15 cellular contexts compared by ENCODE assay signal in the genomic region with DNA sequence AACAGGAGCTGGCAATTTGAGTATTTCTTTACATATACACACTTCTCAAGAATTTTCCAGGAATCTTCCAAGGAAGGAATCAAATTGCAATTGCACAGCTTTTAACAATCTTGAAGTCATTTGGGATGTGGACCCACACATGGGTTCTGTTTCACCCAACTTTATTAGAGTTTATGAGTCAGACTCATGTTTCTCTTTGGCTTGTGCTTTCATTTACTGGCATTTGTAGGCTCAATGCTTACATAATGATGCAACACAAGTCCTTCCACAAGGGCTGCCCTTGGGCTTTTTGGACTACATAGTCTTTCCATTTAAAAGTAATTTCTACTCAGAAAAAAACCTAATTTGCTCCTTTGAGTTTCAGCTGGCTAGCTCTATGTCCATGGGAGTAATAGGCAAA. TPM values are rescaled to one million over a fixed set of nuclear protein-coding genes. Genes with fewer than 3 reads are reported as not detected.
A peak's percentile ranks its signal among the peaks of the same experiment; 100 is the strongest.
DNase-seq lines count a peak whose midpoint lies in the region; ATAC-seq and TF ChIP-seq lines count a peak whose summit lies in the region.
"Had no signal": no experiment of that assay in that cellular context is flagged by ENCODE, and none has a peak within 500 bp of the region (broad histone marks: within the 10 kb centered on the region; RNA-seq: fewer than 3 reads in every experiment).

No MANE protein-coding gene starts in this region.

- H3K27me3 Mint-ChIP-seq in activated CD8-positive, alpha-beta T cell treated with anti-CD3 and anti-CD28 coated beads, Interleukin-2, amount 10 ng/mL, durations not matched to agents 7 days and 5 days (ENCODE audit: low read depth): peaks cover 5% of the 10 kb centered on the region

- no peak overlapping the region for H3K27ac Mint-ChIP-seq in activated CD8-positive, alpha-beta T cell treated with anti-CD3 and anti-CD28 coated beads, Interleukin-2, amount 10 ng/mL, durations not matched to agents 7 days and 5 days
- H3K27ac Mint-ChIP-seq: T-helper 1 cell treated with Interleukin-12 subunit alpha and Interleukin-12 subunit beta and Interleukin-4 antibody, amounts not matched to agents 30 μg/mL and 1 μg/mL, for 36 hours had no signal

- no peak overlapping the region for H3K14ac ChIP-seq in mesenchymal stem cell (ENCODE audit: low read length in 2 of 2)

- H4K91ac ChIP-seq in mesenchymal stem cell (ENCODE audit: low read length): no peak overlapping the region

- peaks cover 14% of the 10 kb centered on the region for H3K4me1 Mint-ChIP-seq in activated CD8-positive, alpha-beta T cell treated with anti-CD3 and anti-CD28 coated beads, Interleukin-2, amount 10 ng/mL, durations not matched to agents 7 days and 5 days (ENCODE audit: low read depth)

- no peaks in the 10 kb centered on the region for H3K27me3 ChIP-seq in BJ (ENCODE audit: control insufficient read depth, insufficient read depth, low read length)
- no peaks in the 10 kb centered on the region for H3K27me3 ChIP-seq in mesenchymal stem cell (ENCODE audit: control insufficient read depth in 1 of 2, insufficient read depth in 1 of 2, low read length in 2 of 2)
- H3K27me3 ChIP-seq in tibial artery: no peaks in the 10 kb centered on the region

- no peaks in the 10 kb centered on the region for H3K9me3 Mint-ChIP-seq in activated CD8-positive, alpha-beta T cell treated with anti-CD3 and anti-CD28 coated beads, Interleukin-2, amount 10 ng/mL, durations not matched to agents 7 days and 5 days (ENCODE audit: insufficient read depth)
- H3K9me3 Mint-ChIP-seq: T-helper 1 cell treated with Interleukin-12 subunit alpha and Interleukin-12 subunit beta and Interleukin-4 antibody, amounts not matched to agents 30 μg/mL and 1 μg/mL, for 36 hours had no signal

- no peaks in the 10 kb centered on the region for H3K79me1 ChIP-seq in mesenchymal stem cell (replicated peaks; ENCODE audit: low read length, poor library complexity, severe bottlenecking)

- no peak overlapping the region for H2BK5ac ChIP-seq in mesenchymal stem cell (ENCODE audit: low read depth, low read length, poor library complexity, severe bottlenecking)

- H3K9me3 ChIP-seq in mesenchymal stem cell (ENCODE audit: control insufficient read depth, low read length) (no peaks in the 10 kb centered on the region), tibial artery (no peaks in the 10 kb centered on the region)

- POLR2A ChIA-PET in BJ (lab: Charles Lee): no interaction called here
- POLR2A ChIA-PET in activated CD8-positive, alpha-beta T cell treated with anti-CD3 and anti-CD28 coated beads, Interleukin-2, amount 10 ng/mL, durations not matched to agents 7 days and 5 days (lab: Charles Lee): no interaction called here

- H3K4me3 ChIP-seq in BJ (ENCODE audit: low read depth, low read length) (no peak overlapping the region), choroid plexus epithelial cell (ENCODE audit: low read depth, low read length) (no peak overlapping the region), mesenchymal stem cell (ENCODE audit: insufficient read depth in 1 of 2, low read depth in 1 of 2, low read length in 2 of 2) (no peak overlapping the region), tibial artery (no peak overlapping the region)
- H3K4me3 ChIP-seq: coronary artery had no signal

- no peak overlapping the region for H3K23ac ChIP-seq in mesenchymal stem cell (ENCODE audit: low read length in 2 of 2)

- peaks cover 3% of the 10 kb centered on the region for H3K4me1 ChIP-seq in mesenchymal stem cell (ENCODE audit: control insufficient read depth, insufficient read depth, low read depth, low read length)
- peaks cover 0 to 8% (median 3%) of the 10 kb centered on the region in 4 donors for H3K4me1 ChIP-seq in tibial artery

- H4K8ac ChIP-seq in mesenchymal stem cell (ENCODE audit: low read length): no peak overlapping the region

- intact Hi-C loops in tibial artery (cut with DNase I; ENCODE audit: low total_unique reads): no loop called here

- no peak for ATAC-seq in GM18511 (IDR thresholded peaks at IDR 0.05; ENCODE audit: unreplicated experiment)
- ATAC-seq in activated CD8-positive, alpha-beta T cell treated with anti-CD3 and anti-CD28 coated beads, Interleukin-2, amount 10 ng/mL, durations not matched to agents 7 days and 5 days: no peak
- ATAC-seq: left colon had no signal

- CTCF ChIA-PET in BJ (lab: Yijun Ruan, JAX): interaction anchor here (0.6 to 1.4 kb wide), 4 partner anchors 9 to 58 kb away, joined by 3 read pairs; a partner anchor contains a TSS
- CTCF ChIA-PET in activated CD8-positive, alpha-beta T cell treated with anti-CD3 and anti-CD28 coated beads, Interleukin-2, amount 10 ng/mL, durations not matched to agents 7 days and 5 days (lab: Charles Lee): interaction anchor here (1.8 kb wide), 1 partner anchor 9 kb away, joined by 8 read pairs; a partner anchor contains a TSS

- H2BK120ac ChIP-seq in mesenchymal stem cell (ENCODE audit: low read depth, low read length): no peak overlapping the region

- H3K4me3 Mint-ChIP-seq in activated CD8-positive, alpha-beta T cell treated with anti-CD3 and anti-CD28 coated beads, Interleukin-2, amount 10 ng/mL, durations not matched to agents 7 days and 5 days: no peak overlapping the region
- H3K4me3 Mint-ChIP-seq: T-helper 1 cell treated with Interleukin-12 subunit alpha and Interleukin-12 subunit beta and Interleukin-4 antibody, amounts not matched to agents 30 μg/mL and 1 μg/mL, for 36 hours had no signal

- DNase-seq in BJ (ENCODE audit: low read depth) (peak; percentile 99), OCI-M1 (lab: John Stamatoyannopoulos, UW) (peak; percentile 96), choroid plexus epithelial cell (ENCODE audit: low read depth) (peak; percentile 86), mesenchymal stem cell (peak; percentile 70), tibial artery (no peak), NOMO-1 treated with dmso at 0.1 percent for 144 hours (lab: John Stamatoyannopoulos, UW; ENCODE audit: unreplicated experiment) (no peak)
- DNase-seq in activated CD8-positive, alpha-beta T cell treated with anti-CD3 and anti-CD28 coated beads, Interleukin-2, amount 10 ng/mL, durations not matched to agents 7 days and 5 days: no peak
- DNase-seq: activated CD4-positive, alpha-beta T cell treated with anti-CD3 and anti-CD28 coated beads, Interleukin-2, amount 50 U/mL, for 48 hours; left colon; NCI-H1417 treated with DMSO at 0.1 percent for 48 hours; stimulated activated CD8-positive, alpha-beta memory T cell treated with anti-CD3 and anti-CD28 coated beads, Interleukin-4, amount 100 ng/mL, for 48 hours had no signal

- no peak overlapping the region for H3K9ac ChIP-seq in mesenchymal stem cell (ENCODE audit: low read length)

- H3K27ac ChIP-seq in mesenchymal stem cell (ENCODE audit: low read length, poor library complexity, severe bottlenecking): no peak overlapping the region
- no peak overlapping the region for H3K27ac ChIP-seq in tibial artery
- H3K27ac ChIP-seq: C4-2B, coronary artery had no signal

- H3K4me2 ChIP-seq in mesenchymal stem cell (ENCODE audit: low read length, poor library complexity, severe bottlenecking): no peak overlapping the region

- H2AFZ ChIP-seq in mesenchymal stem cell (ENCODE audit: low read depth, low read length): no peak overlapping the region

- 0 out of 2 replicates have a peak, but pooled peaks have one; percentile 6 for TF ChIP-seq CTCF in BJ (IDR thresholded peaks at IDR 0.05; ENCODE audit: insufficient read depth, low read depth, low read length)
- no peak for TF ChIP-seq CTCF in choroid plexus epithelial cell (conservative IDR thresholded peaks at IDR 0.05; ENCODE audit: low read depth, low read length)
- TF ChIP-seq CTCF in tibial artery (IDR thresholded peaks at IDR 0.05): no peak

- H2AK5ac ChIP-seq in mesenchymal stem cell (ENCODE audit: low read length, severe bottlenecking): no peak overlapping the region

- H3K4ac ChIP-seq in mesenchymal stem cell (ENCODE audit: low read depth in 1 of 2, low read length in 2 of 2): no peak overlapping the region

- H3K36me3 ChIP-seq in BJ (ENCODE audit: control insufficient read depth, insufficient read depth, low read length) (no peaks in the 10 kb centered on the region), mesenchymal stem cell (ENCODE audit: control insufficient read depth in 1 of 2, insufficient read depth in 2 of 2, low read depth in 1 of 2, low read length in 2 of 2) (no peaks in the 10 kb centered on the region), tibial artery (no peaks in the 10 kb centered on the region)

- no peak overlapping the region for H2BK15ac ChIP-seq in mesenchymal stem cell (ENCODE audit: low read depth, poor library complexity, severe bottlenecking)

- no peak overlapping the region for H2BK12ac ChIP-seq in mesenchymal stem cell (ENCODE audit: low read length in 2 of 2)

- H3K36me3 Mint-ChIP-seq in activated CD8-positive, alpha-beta T cell treated with anti-CD3 and anti-CD28 coated beads, Interleukin-2, amount 10 ng/mL, durations not matched to agents 7 days and 5 days (ENCODE audit: low read depth): peaks cover 2% of the 10 kb centered on the region

- no peak overlapping the region for H3K18ac ChIP-seq in mesenchymal stem cell (ENCODE audit: low read depth in 1 of 2, low read length in 2 of 2)

RNA-seq across cellular contexts. Expression of a gene that starts 4.6 kb away (rescaled TPM):
- 8.8 and 11.0 TPM in 2 replicates for polyA plus RNA-seq in BJ (2011; rRNA removed)
- polyA minus RNA-seq in BJ (2011; rRNA and poly(A)+ RNA removed): 2.9 and 3.9 TPM in 2 replicates
- 9.8 TPM for polyA plus RNA-seq in mesenchymal stem cell (2013, experiment 1 of 2)
- polyA plus RNA-seq in mesenchymal stem cell (2013, experiment 2 of 2): 10.0 TPM
- total RNA-seq in activated CD8-positive, alpha-beta T cell treated with anti-CD3 and anti-CD28 coated beads, Interleukin-2, amount 10 ng/mL, durations not matched to agents 7 days and 5 days: 1 to 10 TPM; 8.0 to 8.9 TPM

RNA-seq across cellular contexts. Expression of a gene that starts 8.5 kb away (rescaled TPM):
- polyA plus RNA-seq in BJ (2011; rRNA removed): 0.39 and 0.43 TPM in 2 replicates
- polyA minus RNA-seq in BJ (2011; rRNA and poly(A)+ RNA removed): 0.21 and 0.76 TPM in 2 replicates
- polyA plus RNA-seq in mesenchymal stem cell (2013, experiment 1 of 2): 1.1 TPM
- polyA plus RNA-seq in mesenchymal stem cell (2013, experiment 2 of 2): 1.1 TPM
- under 1 TPM; 0.29 to 0.76 TPM for total RNA-seq in activated CD8-positive, alpha-beta T cell treated with anti-CD3 and anti-CD28 coated beads, Interleukin-2, amount 10 ng/mL, durations not matched to agents 7 days and 5 days

RNA-seq across cellular contexts. Expression of a gene that starts 12.7 kb away (rescaled TPM):
- polyA plus RNA-seq in BJ (2011; rRNA removed): 6.5 and 7.0 TPM in 2 replicates
- polyA minus RNA-seq in BJ (2011; rRNA and poly(A)+ RNA removed): 4.2 and 4.3 TPM in 2 replicates
- polyA plus RNA-seq in mesenchymal stem cell (2013, experiment 1 of 2): 7.8 TPM
- polyA plus RNA-seq in mesenchymal stem cell (2013, experiment 2 of 2): 8.1 TPM
- 1 to 10 TPM; 5.2 to 6.0 TPM for total RNA-seq in activated CD8-positive, alpha-beta T cell treated with anti-CD3 and anti-CD28 coated beads, Interleukin-2, amount 10 ng/mL, durations not matched to agents 7 days and 5 days

Comparison
In these comparisons a context has a peak if more than half of its experiments do, and no peak if none do; other contexts are left out.
1. DNase-seq: peak in BJ (single experiment), OCI-M1 (single experiment), choroid plexus epithelial cell (single experiment) and mesenchymal stem cell (single experiment); none in tibial artery (0 of 2), activated CD8-positive, alpha-beta T cell treated with anti-CD3 and anti-CD28 coated beads, Interleukin-2, amount 10 ng/mL, durations not matched to agents 7 days and 5 days (single experiment) and NOMO-1 treated with dmso at 0.1 percent for 144 hours (single experiment).